Comparison of ENCODE assay signal across 8 cellular contexts in the genomic region with DNA sequence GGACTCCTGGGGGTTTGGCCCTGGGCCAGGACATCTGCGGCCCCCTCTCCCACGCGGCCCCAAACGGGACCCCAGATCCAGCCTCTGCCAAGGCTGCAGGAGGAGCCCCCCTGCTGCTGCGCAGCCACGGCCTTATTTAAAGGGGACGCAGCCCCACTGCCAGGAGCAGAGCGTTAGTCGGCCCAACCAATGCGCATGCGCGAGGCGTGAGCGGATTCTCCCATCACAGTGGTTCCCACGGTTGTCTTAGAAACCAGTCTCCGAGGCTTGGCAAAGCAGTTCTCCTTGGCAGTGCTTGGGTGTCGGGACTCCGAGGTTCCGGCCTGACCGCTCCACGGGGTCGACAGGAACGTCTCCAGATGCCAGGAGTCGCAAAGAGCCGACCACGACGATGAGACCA.
DNase-seq lines count a peak whose midpoint lies in the region; ATAC-seq lines count a peak whose summit lies in the region.

No MANE protein-coding gene starts in this region.

- no peak overlapping the region for H3K27ac Mint-ChIP-seq in activated T-cell treated with anti-CD3 and anti-CD28 coated beads, Interleukin-2, amount 50 U/mL, for 72 hours

- peaks cover 0 to 2% of the 10 kb centered on the region in 2 donors for H3K9me3 Mint-ChIP-seq in activated T-cell treated with anti-CD3 and anti-CD28 coated beads, Interleukin-2, amount 50 U/mL, for 72 hours

- H3K36me3 Mint-ChIP-seq in activated T-cell treated with anti-CD3 and anti-CD28 coated beads, Interleukin-2, amount 50 U/mL, for 72 hours (ENCODE audit: insufficient read depth in 2 of 2) = peaks cover 1 to 6% of the 10 kb centered on the region in 2 donors

- H3K4me1 Mint-ChIP-seq in activated T-cell treated with anti-CD3 and anti-CD28 coated beads, Interleukin-2, amount 50 U/mL, for 72 hours (ENCODE audit: low read depth) = peaks cover 31% of the 10 kb centered on the region

- DNase-seq in NCI-H2029 (lab: John Stamatoyannopoulos, UW) (peak; percentile 28), hepatic stellate cell (ENCODE audit: low spot score) (peak; percentile 75), NCI-H146 treated with DMSO at 0.1 percent for 48 hours (lab: John Stamatoyannopoulos, UW; ENCODE audit: unreplicated experiment) (no peak), NCI-H82 treated with DMSO at 0.1 percent for 48 hours (lab: John Stamatoyannopoulos, UW; ENCODE audit: unreplicated experiment) (no peak)
- DNase-seq in activated T-cell treated with anti-CD3 and anti-CD28 coated beads, Interleukin-2, amount 50 U/mL, for 72 hours = peak; percentile 34 to 55
- DNase-seq in stimulated activated CD8-positive, alpha-beta memory T cell treated with anti-CD3 and anti-CD28 coated beads, Interleukin-4, amount 100 ng/mL, for 48 hours = peak; percentile 63

- peaks cover 29% of the 10 kb centered on the region for H3K27me3 Mint-ChIP-seq in activated T-cell treated with anti-CD3 and anti-CD28 coated beads, Interleukin-2, amount 50 U/mL, for 72 hours (ENCODE audit: low read depth)

- H3K4me3 Mint-ChIP-seq in activated T-cell treated with anti-CD3 and anti-CD28 coated beads, Interleukin-2, amount 50 U/mL, for 72 hours = peak overlapping the region in 1 of 2 donors; percentile 23

- ATAC-seq in activated T-cell treated with anti-CD3 and anti-CD28 coated beads, Interleukin-2, amount 50 U/mL, for 72 hours (replicated peaks in 1 of 2) = peak; percentile 45 to 52
- ATAC-seq in GM18858 (IDR thresholded peaks at IDR 0.05; ENCODE audit: unreplicated experiment) = no peak
- no peak for ATAC-seq in GM18870 (IDR thresholded peaks at IDR 0.05; ENCODE audit: unreplicated experiment)

Comparison
In these comparisons a context has a peak if more than half of its experiments do, and no peak if none do; other contexts are left out.
1. DNase-seq: peak in NCI-H2029 (single experiment), activated T-cell treated with anti-CD3 and anti-CD28 coated beads, Interleukin-2, amount 50 U/mL, for 72 hours (2 of 2), hepatic stellate cell (single experiment) and stimulated activated CD8-positive, alpha-beta memory T cell treated with anti-CD3 and anti-CD28 coated beads, Interleukin-4, amount 100 ng/mL, for 48 hours (single experiment); none in NCI-H146 treated with DMSO at 0.1 percent for 48 hours (single experiment) and NCI-H82 treated with DMSO at 0.1 percent for 48 hours (single experiment).
2. ATAC-seq: peak in activated T-cell treated with anti-CD3 and anti-CD28 coated beads, Interleukin-2, amount 50 U/mL, for 72 hours (2 of 2); none in GM18858 (single experiment) and GM18870 (single experiment).